Comparison of ENCODE assay signal across 8 cellular contexts in the genomic region with DNA sequence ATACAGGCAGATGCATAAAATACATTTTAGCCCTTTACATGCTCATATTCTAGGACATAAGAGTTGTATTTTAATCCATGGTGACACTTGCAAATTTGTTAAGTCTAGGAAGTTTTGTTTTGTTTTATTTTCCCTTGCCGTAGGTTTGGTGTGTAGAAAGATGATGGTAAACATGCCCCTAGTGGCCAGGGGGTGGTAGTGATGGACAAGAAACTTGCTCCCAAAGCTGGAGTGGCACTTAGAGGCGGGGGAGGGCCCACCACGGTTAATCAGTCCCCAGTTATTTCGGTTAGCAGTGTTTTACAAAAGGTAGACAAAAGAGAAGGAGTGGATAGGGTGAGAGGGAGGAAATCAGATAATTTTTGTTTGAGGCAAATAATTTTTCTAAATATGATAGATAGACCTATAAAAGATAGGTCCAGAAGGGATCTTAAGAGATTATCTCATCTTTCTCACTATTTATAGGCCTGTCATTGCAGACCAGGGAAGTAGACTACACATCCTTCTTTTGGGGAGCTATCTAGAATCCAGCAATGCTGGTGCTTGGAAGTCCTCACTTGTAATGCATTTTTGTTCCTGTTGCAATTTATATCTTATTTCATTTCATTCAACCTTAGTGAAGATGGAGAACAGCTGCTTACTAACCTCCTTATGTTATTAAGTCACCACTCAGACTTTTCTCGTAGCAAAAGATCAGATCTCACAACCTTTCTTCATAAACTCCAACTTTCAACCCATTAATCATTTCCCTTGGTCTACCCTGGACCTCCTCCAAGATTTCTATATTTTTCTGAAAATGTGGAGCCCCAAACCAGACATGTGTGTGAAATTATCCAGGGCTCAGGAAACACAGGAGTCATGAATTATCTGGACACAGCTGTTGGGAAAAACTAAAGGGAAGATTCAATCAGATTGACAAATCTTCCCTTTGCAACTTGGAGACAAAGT. TPM values are rescaled to one million over a fixed set of nuclear protein-coding genes. Genes with fewer than 3 reads are reported as not detected.
DNase-seq lines count a peak whose midpoint lies in the region; ATAC-seq and TF ChIP-seq lines count a peak whose summit lies in the region.

No MANE protein-coding gene starts in this region.

- no TSS peak for BruUV-seq in Panc1 (replicated peaks; lab: Mats Ljungman, UMichigan)

- in situ Hi-C loops in Panc1 (cut with HindIII; ENCODE audit: low pct_unique_long_range_greater_than_20kb, low sequenced_read_pairs): loop anchor here (25.0 kb wide), 1 partner anchor 406 kb away; a partner anchor contains a TSS

- intact Hi-C loops in CD14-positive monocyte (cut with micrococcal nuclease): no loop called here
- intact Hi-C loops in Panc1 (cut with micrococcal nuclease; ENCODE audit: unreplicated experiment): no loop called here
- intact Hi-C loops in left ventricle myocardium inferior (cut with micrococcal nuclease): loop anchor here (10.0 kb wide), 1 partner anchor 989 kb away; no protein-coding TSS in a partner anchor

- H3K27me3 ChIP-seq in Panc1 (ENCODE audit: control insufficient read depth, insufficient read depth, low read length): peaks cover 14% of the 10 kb centered on the region
- H3K27me3 ChIP-seq in left ventricle myocardium inferior (ENCODE audit: low read depth): peaks cover 23% of the 10 kb centered on the region

- no peaks in the 10 kb centered on the region for H3K36me3 Mint-ChIP-seq in CD14-positive monocyte
- no peaks in the 10 kb centered on the region for H3K36me3 Mint-ChIP-seq in activated CD4-positive, alpha-beta memory T cell treated with anti-CD3 and anti-CD28 coated beads, Interleukin-2, amount 10 ng/mL, durations not matched to agents 7 days and 5 days (ENCODE audit: low read depth)

- H3K4me3 Mint-ChIP-seq in CD14-positive monocyte: peak overlapping the region in 1 of 2 donors; percentile 21
- no peak overlapping the region for H3K4me3 Mint-ChIP-seq in activated CD4-positive, alpha-beta memory T cell treated with anti-CD3 and anti-CD28 coated beads, Interleukin-2, amount 10 ng/mL, durations not matched to agents 7 days and 5 days

- CTCF ChIA-PET in Panc1 (lab: Charles Lee): no interaction called here
- CTCF ChIA-PET in activated CD4-positive, alpha-beta memory T cell treated with anti-CD3 and anti-CD28 coated beads, Interleukin-2, amount 10 ng/mL, durations not matched to agents 7 days and 5 days (lab: Charles Lee): interaction anchor here (1.8 kb wide), 1 partner anchor 11 kb away, joined by 6 read pairs; no protein-coding TSS in a partner anchor

- H3K36me3 ChIP-seq in Panc1 (ENCODE audit: control insufficient read depth, insufficient read depth, low read length) (no peaks in the 10 kb centered on the region; the same call in 1 of the 2 replicates), left ventricle myocardium inferior (no peaks in the 10 kb centered on the region)

- peaks cover 33 to 50% (median 38%) of the 10 kb centered on the region in 3 donors for H3K27me3 Mint-ChIP-seq in CD14-positive monocyte (ENCODE audit: low read depth in 3 of 3)
- peaks cover 24% of the 10 kb centered on the region for H3K27me3 Mint-ChIP-seq in activated CD4-positive, alpha-beta memory T cell treated with anti-CD3 and anti-CD28 coated beads, Interleukin-2, amount 10 ng/mL, durations not matched to agents 7 days and 5 days

- no peak overlapping the region for H3K27ac Mint-ChIP-seq in CD14-positive monocyte
- H3K27ac Mint-ChIP-seq in activated CD4-positive, alpha-beta memory T cell treated with anti-CD3 and anti-CD28 coated beads, Interleukin-2, amount 10 ng/mL, durations not matched to agents 7 days and 5 days: no peak overlapping the region

- H3K4me3 ChIP-seq in Panc1 (ENCODE audit: low read depth in 2 of 2, low read length in 2 of 2): no peak overlapping the region
- no peak overlapping the region for H3K4me3 ChIP-seq in left ventricle myocardium inferior

- POLR2A ChIA-PET in Panc1 (lab: Charles Lee): no interaction called here
- POLR2A ChIA-PET in activated CD4-positive, alpha-beta memory T cell treated with anti-CD3 and anti-CD28 coated beads, Interleukin-2, amount 10 ng/mL, durations not matched to agents 7 days and 5 days (lab: Charles Lee): no interaction called here

- H3K27ac ChIP-seq in Panc1 (ENCODE audit: low read length) (no peak overlapping the region), left ventricle myocardium inferior (replicated peaks) (no peak overlapping the region)

- peaks cover 7% of the 10 kb centered on the region for H3K4me1 Mint-ChIP-seq in CD14-positive monocyte
- peaks cover 5% of the 10 kb centered on the region for H3K4me1 Mint-ChIP-seq in activated CD4-positive, alpha-beta memory T cell treated with anti-CD3 and anti-CD28 coated beads, Interleukin-2, amount 10 ng/mL, durations not matched to agents 7 days and 5 days

- H3K4me1 ChIP-seq in Panc1 (ENCODE audit: control insufficient read depth, insufficient read depth, low read length) (peaks cover 6% of the 10 kb centered on the region), left ventricle myocardium inferior (peaks cover 8% of the 10 kb centered on the region)

- H3K9me3 ChIP-seq in Panc1 (ENCODE audit: control insufficient read depth, insufficient read depth, low read depth, low read length) (no peaks in the 10 kb centered on the region), left ventricle myocardium inferior (replicated peaks) (no peaks in the 10 kb centered on the region)

- DNase-seq in CD14-positive monocyte (ENCODE audit: low spot score) (no peak), Panc1 (ENCODE audit: low read depth, low spot score) (no peak), left ventricle myocardium inferior (no peak), cerebellar nuclear complex (lab: John Stamatoyannopoulos, UW) (no peak), COLO829 (ENCODE audit: low spot score) (no peak)
- DNase-seq in activated CD4-positive, alpha-beta memory T cell treated with anti-CD3 and anti-CD28 coated beads, Interleukin-2, amount 10 ng/mL, durations not matched to agents 7 days and 5 days: no peak

- ATAC-seq in GM18870 (IDR thresholded peaks at IDR 0.05; ENCODE audit: unreplicated experiment) (peak; percentile 71), HG02943 (IDR thresholded peaks at IDR 0.05; ENCODE audit: low read depth, unreplicated experiment) (peak; percentile 58), Panc1 (no peak)

- peaks cover 0 to 6% (median 1%) of the 10 kb centered on the region in 7 donors for H3K9me3 Mint-ChIP-seq in CD14-positive monocyte
- no peaks in the 10 kb centered on the region for H3K9me3 Mint-ChIP-seq in activated CD4-positive, alpha-beta memory T cell treated with anti-CD3 and anti-CD28 coated beads, Interleukin-2, amount 10 ng/mL, durations not matched to agents 7 days and 5 days

- peak; percentile 35 for TF ChIP-seq CTCF in CD14-positive monocyte (IDR thresholded peaks at IDR 0.05)
- TF ChIP-seq CTCF in Panc1 (IDR thresholded peaks at IDR 0.05): peak; percentile 84
- TF ChIP-seq CTCF in left ventricle myocardium inferior (IDR thresholded peaks at IDR 0.05; ENCODE audit: borderline replicate concordance): peak; percentile 72

RNA-seq across cellular contexts. Expression of a gene that starts 5.9 kb away (rescaled TPM):
- not detected for polyA plus RNA-seq in CD14-positive monocyte
- total RNA-seq in Panc1 (2021; ENCODE audit: unreplicated experiment) (0.36 TPM), left ventricle myocardium inferior (3.1 TPM)
- polyA plus RNA-seq in Panc1 (2012; ENCODE audit: insufficient read length): 0.21 TPM
- not detected for total RNA-seq in activated CD4-positive, alpha-beta memory T cell treated with anti-CD3 and anti-CD28 coated beads, Interleukin-2, amount 10 ng/mL, durations not matched to agents 7 days and 5 days
